ENCODE assay signal across 1 cellular context in the genomic region with DNA sequence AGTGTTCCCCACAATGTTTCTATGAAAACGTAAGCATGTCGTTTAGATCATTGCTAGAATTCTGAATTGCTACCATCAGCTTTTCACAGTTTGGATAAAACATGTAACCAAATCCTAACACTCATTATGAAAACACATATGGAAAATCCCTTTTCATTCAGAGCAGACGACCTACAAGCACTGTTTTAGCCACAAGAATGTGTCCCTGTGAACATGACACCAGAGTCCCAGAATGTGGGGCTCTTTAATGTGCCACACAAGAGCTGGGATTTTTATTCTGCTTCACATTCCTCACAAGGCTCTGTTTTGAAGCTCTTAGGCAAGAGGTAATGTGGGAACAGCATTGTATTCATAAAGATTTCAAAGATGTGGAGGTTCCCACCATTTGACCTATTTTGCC.
TF ChIP-seq lines count a peak whose summit lies in the region.

No MANE protein-coding gene starts in this region.

TF ChIP-seq in GM23338, 12 proteins besides CTCF, POLR2A, EP300 and RAD21:
- TF ChIP-seq, protein P1, sequence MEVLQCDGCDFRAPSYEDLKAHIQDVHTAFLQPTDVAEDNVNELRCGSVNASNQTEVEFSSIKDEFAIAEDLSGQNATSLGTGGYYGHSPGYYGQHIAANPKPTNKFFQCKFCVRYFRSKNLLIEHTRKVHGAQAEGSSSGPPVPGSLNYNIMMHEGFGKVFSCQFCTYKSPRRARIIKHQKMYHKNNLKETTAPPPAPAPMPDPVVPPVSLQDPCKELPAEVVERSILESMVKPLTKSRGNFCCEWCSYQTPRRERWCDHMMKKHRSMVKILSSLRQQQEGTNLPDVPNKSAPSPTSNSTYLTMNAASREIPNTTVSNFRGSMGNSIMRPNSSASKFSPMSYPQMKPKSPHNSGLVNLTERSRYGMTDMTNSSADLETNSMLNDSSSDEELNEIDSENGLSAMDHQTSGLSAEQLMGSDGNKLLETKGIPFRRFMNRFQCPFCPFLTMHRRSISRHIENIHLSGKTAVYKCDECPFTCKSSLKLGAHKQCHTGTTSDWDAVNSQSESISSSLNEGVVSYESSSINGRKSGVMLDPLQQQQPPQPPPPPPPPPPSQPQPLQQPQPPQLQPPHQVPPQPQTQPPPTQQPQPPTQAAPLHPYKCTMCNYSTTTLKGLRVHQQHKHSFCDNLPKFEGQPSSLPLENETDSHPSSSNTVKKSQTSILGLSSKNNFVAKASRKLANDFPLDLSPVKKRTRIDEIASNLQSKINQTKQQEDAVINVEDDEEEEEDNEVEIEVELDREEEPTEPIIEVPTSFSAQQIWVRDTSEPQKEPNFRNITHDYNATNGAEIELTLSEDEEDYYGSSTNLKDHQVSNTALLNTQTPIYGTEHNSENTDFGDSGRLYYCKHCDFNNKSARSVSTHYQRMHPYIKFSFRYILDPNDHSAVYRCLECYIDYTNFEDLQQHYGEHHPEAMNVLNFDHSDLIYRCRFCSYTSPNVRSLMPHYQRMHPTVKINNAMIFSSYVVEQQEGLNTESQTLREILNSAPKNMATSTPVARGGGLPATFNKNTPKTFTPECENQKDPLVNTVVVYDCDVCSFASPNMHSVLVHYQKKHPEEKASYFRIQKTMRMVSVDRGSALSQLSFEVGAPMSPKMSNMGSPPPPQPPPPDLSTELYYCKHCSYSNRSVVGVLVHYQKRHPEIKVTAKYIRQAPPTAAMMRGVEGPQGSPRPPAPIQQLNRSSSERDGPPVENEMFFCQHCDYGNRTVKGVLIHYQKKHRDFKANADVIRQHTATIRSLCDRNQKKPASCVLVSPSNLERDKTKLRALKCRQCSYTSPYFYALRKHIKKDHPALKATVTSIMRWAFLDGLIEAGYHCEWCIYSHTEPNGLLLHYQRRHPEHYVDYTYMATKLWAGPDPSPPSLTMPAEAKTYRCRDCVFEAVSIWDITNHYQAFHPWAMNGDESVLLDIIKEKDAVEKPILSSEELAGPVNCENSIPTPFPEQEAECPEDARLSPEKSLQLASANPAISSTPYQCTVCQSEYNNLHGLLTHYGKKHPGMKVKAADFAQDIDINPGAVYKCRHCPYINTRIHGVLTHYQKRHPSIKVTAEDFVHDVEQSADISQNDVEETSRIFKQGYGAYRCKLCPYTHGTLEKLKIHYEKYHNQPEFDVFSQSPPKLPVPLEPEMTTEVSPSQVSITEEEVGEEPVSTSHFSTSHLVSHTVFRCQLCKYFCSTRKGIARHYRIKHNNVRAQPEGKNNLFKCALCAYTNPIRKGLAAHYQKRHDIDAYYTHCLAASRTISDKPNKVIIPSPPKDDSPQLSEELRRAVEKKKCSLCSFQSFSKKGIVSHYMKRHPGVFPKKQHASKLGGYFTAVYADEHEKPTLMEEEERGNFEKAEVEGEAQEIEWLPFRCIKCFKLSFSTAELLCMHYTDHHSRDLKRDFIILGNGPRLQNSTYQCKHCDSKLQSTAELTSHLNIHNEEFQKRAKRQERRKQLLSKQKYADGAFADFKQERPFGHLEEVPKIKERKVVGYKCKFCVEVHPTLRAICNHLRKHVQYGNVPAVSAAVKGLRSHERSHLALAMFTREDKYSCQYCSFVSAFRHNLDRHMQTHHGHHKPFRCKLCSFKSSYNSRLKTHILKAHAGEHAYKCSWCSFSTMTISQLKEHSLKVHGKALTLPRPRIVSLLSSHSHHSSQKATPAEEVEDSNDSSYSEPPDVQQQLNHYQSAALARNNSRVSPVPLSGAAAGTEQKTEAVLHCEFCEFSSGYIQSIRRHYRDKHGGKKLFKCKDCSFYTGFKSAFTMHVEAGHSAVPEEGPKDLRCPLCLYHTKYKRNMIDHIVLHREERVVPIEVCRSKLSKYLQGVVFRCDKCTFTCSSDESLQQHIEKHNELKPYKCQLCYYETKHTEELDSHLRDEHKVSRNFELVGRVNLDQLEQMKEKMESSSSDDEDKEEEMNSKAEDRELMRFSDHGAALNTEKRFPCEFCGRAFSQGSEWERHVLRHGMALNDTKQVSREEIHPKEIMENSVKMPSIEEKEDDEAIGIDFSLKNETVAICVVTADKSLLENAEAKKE (CRISPR knock-in tag; IDR thresholded peaks at IDR 0.05) = no peak
- TF ChIP-seq STAT1 (IDR thresholded peaks at IDR 0.05; ENCODE audit: unreplicated experiment) (no peak), EZH2phosphoT487 (IDR thresholded peaks at IDR 0.05; ENCODE audit: unreplicated experiment) (no peak), NANOG (IDR thresholded peaks at IDR 0.05; ENCODE audit: borderline replicate concordance) (no peak), EZH2 (IDR thresholded peaks at IDR 0.05; ENCODE audit: low read depth, unreplicated experiment) (no peak), ZNF114 (CRISPR knock-in tag; IDR thresholded peaks at IDR 0.05) (no peak), ZNF331 (CRISPR knock-in tag; IDR thresholded peaks at IDR 0.05; ENCODE audit: low read depth) (no peak), POLR2AphosphoS5 (IDR thresholded peaks at IDR 0.05; ENCODE audit: low read depth) (no peak), JUNB (IDR thresholded peaks at IDR 0.05; ENCODE audit: unreplicated experiment) (no peak), CREB1 (CRISPR knock-in tag; IDR thresholded peaks at IDR 0.05; ENCODE audit: low read depth) (no peak)
- TF ChIP-seq, protein P2, sequence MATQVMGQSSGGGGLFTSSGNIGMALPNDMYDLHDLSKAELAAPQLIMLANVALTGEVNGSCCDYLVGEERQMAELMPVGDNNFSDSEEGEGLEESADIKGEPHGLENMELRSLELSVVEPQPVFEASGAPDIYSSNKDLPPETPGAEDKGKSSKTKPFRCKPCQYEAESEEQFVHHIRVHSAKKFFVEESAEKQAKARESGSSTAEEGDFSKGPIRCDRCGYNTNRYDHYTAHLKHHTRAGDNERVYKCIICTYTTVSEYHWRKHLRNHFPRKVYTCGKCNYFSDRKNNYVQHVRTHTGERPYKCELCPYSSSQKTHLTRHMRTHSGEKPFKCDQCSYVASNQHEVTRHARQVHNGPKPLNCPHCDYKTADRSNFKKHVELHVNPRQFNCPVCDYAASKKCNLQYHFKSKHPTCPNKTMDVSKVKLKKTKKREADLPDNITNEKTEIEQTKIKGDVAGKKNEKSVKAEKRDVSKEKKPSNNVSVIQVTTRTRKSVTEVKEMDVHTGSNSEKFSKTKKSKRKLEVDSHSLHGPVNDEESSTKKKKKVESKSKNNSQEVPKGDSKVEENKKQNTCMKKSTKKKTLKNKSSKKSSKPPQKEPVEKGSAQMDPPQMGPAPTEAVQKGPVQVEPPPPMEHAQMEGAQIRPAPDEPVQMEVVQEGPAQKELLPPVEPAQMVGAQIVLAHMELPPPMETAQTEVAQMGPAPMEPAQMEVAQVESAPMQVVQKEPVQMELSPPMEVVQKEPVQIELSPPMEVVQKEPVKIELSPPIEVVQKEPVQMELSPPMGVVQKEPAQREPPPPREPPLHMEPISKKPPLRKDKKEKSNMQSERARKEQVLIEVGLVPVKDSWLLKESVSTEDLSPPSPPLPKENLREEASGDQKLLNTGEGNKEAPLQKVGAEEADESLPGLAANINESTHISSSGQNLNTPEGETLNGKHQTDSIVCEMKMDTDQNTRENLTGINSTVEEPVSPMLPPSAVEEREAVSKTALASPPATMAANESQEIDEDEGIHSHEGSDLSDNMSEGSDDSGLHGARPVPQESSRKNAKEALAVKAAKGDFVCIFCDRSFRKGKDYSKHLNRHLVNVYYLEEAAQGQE (IDR thresholded peaks at IDR 0.05; ENCODE audit: unreplicated experiment) = no peak
- TF ChIP-seq, protein P3, sequence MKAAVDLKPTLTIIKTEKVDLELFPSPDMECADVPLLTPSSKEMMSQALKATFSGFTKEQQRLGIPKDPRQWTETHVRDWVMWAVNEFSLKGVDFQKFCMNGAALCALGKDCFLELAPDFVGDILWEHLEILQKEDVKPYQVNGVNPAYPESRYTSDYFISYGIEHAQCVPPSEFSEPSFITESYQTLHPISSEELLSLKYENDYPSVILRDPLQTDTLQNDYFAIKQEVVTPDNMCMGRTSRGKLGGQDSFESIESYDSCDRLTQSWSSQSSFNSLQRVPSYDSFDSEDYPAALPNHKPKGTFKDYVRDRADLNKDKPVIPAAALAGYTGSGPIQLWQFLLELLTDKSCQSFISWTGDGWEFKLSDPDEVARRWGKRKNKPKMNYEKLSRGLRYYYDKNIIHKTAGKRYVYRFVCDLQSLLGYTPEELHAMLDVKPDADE (IDR thresholded peaks at IDR 0.05) = no peak
